Comparison of ENCODE assay signal across 2 cellular contexts in genomic region chr4:3660928-3661515, GRCh38.
TF ChIP-seq lines count a peak whose summit lies in the region.

No MANE protein-coding gene starts in this region.

TF ChIP-seq in IMR-90, 13 proteins besides CTCF, POLR2A, EP300 and RAD21:
- TF ChIP-seq MXI1 (IDR thresholded peaks at IDR 0.05; ENCODE audit: borderline replicate concordance, low read depth, low read length) (no peak), USF2 (IDR thresholded peaks at IDR 0.05; ENCODE audit: low read depth, low read length) (no peak), SMC3 (IDR thresholded peaks at IDR 0.05; ENCODE audit: low read depth, low read length) (no peak), FOS (IDR thresholded peaks at IDR 0.05; ENCODE audit: low read depth, low read length) (no peak), CEBPB (IDR thresholded peaks at IDR 0.05; ENCODE audit: low read depth, low read length) (no peak), BHLHE40 (IDR thresholded peaks at IDR 0.05; ENCODE audit: low read depth, low read length) (no peak), RCOR1 (IDR thresholded peaks at IDR 0.05; ENCODE audit: insufficient replicate concordance, low read length) (no peak)

TF ChIP-seq in HepG2, 621 proteins besides CTCF, POLR2A, EP300 and RAD21:
- TF ChIP-seq ZFP90 (CRISPR knock-in tag; IDR thresholded peaks at IDR 0.05; ENCODE audit: borderline replicate concordance): no peak
- no peak for TF ChIP-seq CREBL2 (CRISPR knock-in tag; IDR thresholded peaks at IDR 0.05; ENCODE audit: borderline replicate concordance)
- TF ChIP-seq ZNF841 (CRISPR knock-in tag; IDR thresholded peaks at IDR 0.05; ENCODE audit: borderline replicate concordance): no peak
- no peak for TF ChIP-seq CCDC6 (CRISPR knock-in tag; IDR thresholded peaks at IDR 0.05)
- no peak for TF ChIP-seq PAF1 (CRISPR knock-in tag; IDR thresholded peaks at IDR 0.05)
